8 cellular contexts compared by ENCODE assay signal in the genomic region with DNA sequence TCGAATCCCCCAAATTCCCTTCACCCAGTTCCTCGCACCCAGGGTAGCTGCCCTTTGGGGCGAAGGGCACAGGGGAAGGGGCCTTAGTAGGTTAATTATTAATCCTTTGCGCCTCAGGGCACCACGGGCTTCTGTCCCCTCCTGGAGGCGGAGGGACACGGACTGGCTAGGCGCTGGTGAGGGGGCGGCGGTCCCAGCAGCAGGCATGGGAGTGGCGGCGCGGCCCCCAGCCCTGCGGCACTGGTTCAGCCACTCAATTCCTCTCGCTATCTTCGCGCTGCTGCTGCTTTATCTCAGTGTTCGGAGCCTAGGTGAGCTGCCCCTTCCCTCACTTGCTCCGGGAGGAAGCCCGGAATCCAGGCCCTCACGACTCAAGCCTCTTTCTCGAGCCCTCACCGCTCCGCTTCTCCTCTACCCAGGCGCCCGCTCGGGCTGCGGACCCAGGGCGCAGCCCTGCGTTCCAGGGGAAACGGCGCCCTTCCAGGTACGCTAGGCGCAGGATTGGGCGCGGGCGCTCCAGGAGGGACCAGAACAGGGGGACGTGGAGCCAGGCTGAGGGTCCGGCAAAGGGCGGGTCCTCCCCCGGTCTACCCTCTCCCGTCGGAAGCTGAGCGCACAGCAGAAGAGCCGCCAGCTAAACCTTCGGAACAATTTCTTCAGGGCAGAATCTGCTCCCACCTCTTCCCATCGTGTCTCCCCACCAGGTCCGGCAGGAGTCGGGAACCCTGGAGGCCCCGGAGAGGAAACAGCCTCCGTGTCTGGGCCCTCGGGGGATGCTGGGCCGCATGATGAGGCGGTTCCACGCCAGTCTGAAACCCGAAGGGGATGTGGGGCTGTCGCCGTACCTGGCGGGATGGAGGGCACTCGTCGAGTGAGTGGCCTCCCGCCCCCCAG. TPM values are rescaled to one million over a fixed set of nuclear protein-coding genes. Genes with fewer than 3 reads are reported as not detected.
A peak's percentile ranks its signal among the peaks of the same experiment; 100 is the strongest.
DNase-seq lines count a peak whose midpoint lies in the region; ATAC-seq and TF ChIP-seq lines count a peak whose summit lies in the region.

A gene (plus strand): TSS at position 158 of the 894 bp plus-strand sequence. CDS start 48 bp downstream, at position 206.

- H3K4me1 Mint-ChIP-seq in activated CD8-positive, alpha-beta T cell treated with anti-CD3 and anti-CD28 coated beads, Interleukin-2, amount 10 ng/mL, durations not matched to agents 7 days and 5 days (ENCODE audit: low read depth): peaks cover 29% of the 10 kb centered on the region
- peaks cover 42% of the 10 kb centered on the region for H3K4me1 Mint-ChIP-seq in stimulated activated memory B cell treated with anti-CD40 and anti-IgM and Interleukin-4, amounts not matched to agents 10 μg/mL and 1 μg/mL and 100 μg/mL, for 72 hours

- ATAC-seq in GM21367 (IDR thresholded peaks at IDR 0.05; ENCODE audit: unreplicated experiment): peak; percentile 18
- ATAC-seq in activated CD8-positive, alpha-beta T cell treated with anti-CD3 and anti-CD28 coated beads, Interleukin-2, amount 10 ng/mL, durations not matched to agents 7 days and 5 days: no peak
- ATAC-seq in stimulated activated memory B cell treated with anti-CD40 and anti-IgM and Interleukin-4, amounts not matched to agents 10 μg/mL and 1 μg/mL and 100 μg/mL, for 72 hours: no peak

- POLR2A ChIA-PET in A673 (lab: Charles Lee; ENCODE audit: low non-redundant PET): no interaction called here
- POLR2A ChIA-PET in activated CD8-positive, alpha-beta T cell treated with anti-CD3 and anti-CD28 coated beads, Interleukin-2, amount 10 ng/mL, durations not matched to agents 7 days and 5 days (lab: Charles Lee): interaction anchor here (0.7 to 2.8 kb wide), 7 partner anchors 17 to 86 kb away, joined by 3 to 12 read pairs (median 4); a partner anchor contains a TSS

- H3K27ac ChIP-seq in A673 (ENCODE audit: low read depth, low read length, poor library complexity, severe bottlenecking): peak within 1 kb of the TSS; percentile 89

- H3K27ac Mint-ChIP-seq in activated CD8-positive, alpha-beta T cell treated with anti-CD3 and anti-CD28 coated beads, Interleukin-2, amount 10 ng/mL, durations not matched to agents 7 days and 5 days: peak within 1 kb of the TSS; percentile 81
- H3K27ac Mint-ChIP-seq in stimulated activated memory B cell treated with anti-CD40 and anti-IgM and Interleukin-4, amounts not matched to agents 10 μg/mL and 1 μg/mL and 100 μg/mL, for 72 hours: peak within 1 kb of the TSS; percentile 77

- CTCF ChIA-PET in A673 (lab: Charles Lee): interaction anchor here (1.3 to 1.5 kb wide), 3 partner anchors 58 to 79 kb away, joined by 3 to 7 read pairs (median 5); a partner anchor contains a TSS
- CTCF ChIA-PET in activated CD8-positive, alpha-beta T cell treated with anti-CD3 and anti-CD28 coated beads, Interleukin-2, amount 10 ng/mL, durations not matched to agents 7 days and 5 days (lab: Charles Lee): interaction anchor here (0.6 to 3.3 kb wide), 28 partner anchors 10 to 115 kb away, joined by 3 to 37 read pairs (median 5); a partner anchor contains a TSS

- H3K4me3 Mint-ChIP-seq in activated CD8-positive, alpha-beta T cell treated with anti-CD3 and anti-CD28 coated beads, Interleukin-2, amount 10 ng/mL, durations not matched to agents 7 days and 5 days: peak within 1 kb of the TSS; percentile 80
- peak within 1 kb of the TSS; percentile 94 for H3K4me3 Mint-ChIP-seq in stimulated activated memory B cell treated with anti-CD40 and anti-IgM and Interleukin-4, amounts not matched to agents 10 μg/mL and 1 μg/mL and 100 μg/mL, for 72 hours

- DNase-seq in A673 (ENCODE audit: low spot score): no peak
- DNase-seq in activated CD8-positive, alpha-beta T cell treated with anti-CD3 and anti-CD28 coated beads, Interleukin-2, amount 10 ng/mL, durations not matched to agents 7 days and 5 days: no peak
- no peak for DNase-seq in HT-29 (ENCODE audit: low spot score)
- no peak for DNase-seq in NCI-H774 (lab: John Stamatoyannopoulos, UW)
- no peak for DNase-seq in DMS153 treated with DMSO at 0.1 percent for 48 hours (lab: John Stamatoyannopoulos, UW; ENCODE audit: unreplicated experiment)

- no peaks in the 10 kb centered on the region for H3K27me3 ChIP-seq in A673 (replicated peaks; ENCODE audit: insufficient read depth, low read depth, low read length, poor library complexity)

- H3K4me1 ChIP-seq in A673 (ENCODE audit: insufficient read depth, low read length, poor library complexity, severe bottlenecking): peaks cover 36% of the 10 kb centered on the region

- TF ChIP-seq CTCF in A673 (conservative IDR thresholded peaks at IDR 0.05; ENCODE audit: low read depth, low read length): no peak

- H3K36me3 Mint-ChIP-seq in activated CD8-positive, alpha-beta T cell treated with anti-CD3 and anti-CD28 coated beads, Interleukin-2, amount 10 ng/mL, durations not matched to agents 7 days and 5 days (ENCODE audit: low read depth): no peaks in the 10 kb centered on the region
- H3K36me3 Mint-ChIP-seq in stimulated activated memory B cell treated with anti-CD40 and anti-IgM and Interleukin-4, amounts not matched to agents 10 μg/mL and 1 μg/mL and 100 μg/mL, for 72 hours: no peaks in the 10 kb centered on the region

- no peaks in the 10 kb centered on the region for H3K9me3 Mint-ChIP-seq in activated CD8-positive, alpha-beta T cell treated with anti-CD3 and anti-CD28 coated beads, Interleukin-2, amount 10 ng/mL, durations not matched to agents 7 days and 5 days (ENCODE audit: insufficient read depth)
- no peaks in the 10 kb centered on the region for H3K9me3 Mint-ChIP-seq in stimulated activated memory B cell treated with anti-CD40 and anti-IgM and Interleukin-4, amounts not matched to agents 10 μg/mL and 1 μg/mL and 100 μg/mL, for 72 hours

- no peaks in the 10 kb centered on the region for H3K36me3 ChIP-seq in A673 (ENCODE audit: insufficient read depth, low read length, poor library complexity, severe bottlenecking)

- no peaks in the 10 kb centered on the region for H3K9me3 ChIP-seq in A673 (ENCODE audit: low read depth, low read length, poor library complexity, severe bottlenecking)
- no peaks in the 10 kb centered on the region for H3K9me3 ChIP-seq in iPS-18c (ENCODE audit: control insufficient read depth, insufficient read depth, low read length)

- intact Hi-C loops in A673 (cut with micrococcal nuclease; ENCODE audit: unreplicated experiment): no loop called here

- no TSS peak for BruUV-seq in A673 (replicated peaks; lab: Mats Ljungman, UMichigan)

- peak within 1 kb of the TSS; percentile 84 for H3K4me3 ChIP-seq in A673 (ENCODE audit: low read depth, low read length, poor library complexity, severe bottlenecking)
- peak within 1 kb of the TSS; percentile 80 for H3K4me3 ChIP-seq in iPS-18c (ENCODE audit: insufficient read depth, low read depth, low read length)

- peaks cover 47% of the 10 kb centered on the region for H3K27me3 Mint-ChIP-seq in activated CD8-positive, alpha-beta T cell treated with anti-CD3 and anti-CD28 coated beads, Interleukin-2, amount 10 ng/mL, durations not matched to agents 7 days and 5 days (ENCODE audit: low read depth)
- H3K27me3 Mint-ChIP-seq in stimulated activated memory B cell treated with anti-CD40 and anti-IgM and Interleukin-4, amounts not matched to agents 10 μg/mL and 1 μg/mL and 100 μg/mL, for 72 hours: peaks cover 66% of the 10 kb centered on the region

RNA-seq across cellular contexts. Expression of the gene that starts here (rescaled TPM):
- not detected in 2 replicates for total RNA-seq in A673 (2021)
- not detected for total RNA-seq in activated CD8-positive, alpha-beta T cell treated with anti-CD3 and anti-CD28 coated beads, Interleukin-2, amount 10 ng/mL, durations not matched to agents 7 days and 5 days
- not detected in 2 replicates for total RNA-seq in HT-29 (2014; rRNA removed; shearing (Covaris generic))
